In the genomic region with DNA sequence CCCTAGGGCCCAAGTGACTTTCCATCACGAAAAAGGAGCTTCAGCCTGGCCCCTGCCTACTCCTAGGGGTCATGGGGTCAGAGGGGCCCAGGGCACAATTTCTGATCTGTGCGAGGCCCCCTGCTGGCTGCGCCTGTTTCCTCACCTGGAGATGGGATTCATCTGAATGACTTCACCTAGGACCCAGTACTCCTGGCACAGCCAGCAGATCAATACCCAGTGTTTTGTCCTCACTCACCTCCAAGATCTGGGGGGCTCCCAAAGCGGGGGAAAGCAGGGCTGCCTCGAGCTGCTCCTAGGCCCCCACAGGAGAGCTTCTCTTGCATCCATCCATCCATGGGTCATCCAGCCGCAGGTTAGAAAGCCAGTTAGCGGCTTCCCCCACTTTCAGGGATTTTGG, we compare ENCODE assay signal across 1 cellular context.
TF ChIP-seq lines count a peak whose summit lies in the region.

No MANE protein-coding gene starts in this region.

TF ChIP-seq in K562, 482 proteins besides CTCF, POLR2A, EP300 and RAD21 (continued from another document):
- no peak for TF ChIP-seq CTBP1 (IDR thresholded peaks at IDR 0.05; ENCODE audit: borderline replicate concordance)
- no peak for TF ChIP-seq STAG1 (CRISPR knock-in tag; IDR thresholded peaks at IDR 0.05; ENCODE audit: borderline replicate concordance)
- TF ChIP-seq, protein P1, sequence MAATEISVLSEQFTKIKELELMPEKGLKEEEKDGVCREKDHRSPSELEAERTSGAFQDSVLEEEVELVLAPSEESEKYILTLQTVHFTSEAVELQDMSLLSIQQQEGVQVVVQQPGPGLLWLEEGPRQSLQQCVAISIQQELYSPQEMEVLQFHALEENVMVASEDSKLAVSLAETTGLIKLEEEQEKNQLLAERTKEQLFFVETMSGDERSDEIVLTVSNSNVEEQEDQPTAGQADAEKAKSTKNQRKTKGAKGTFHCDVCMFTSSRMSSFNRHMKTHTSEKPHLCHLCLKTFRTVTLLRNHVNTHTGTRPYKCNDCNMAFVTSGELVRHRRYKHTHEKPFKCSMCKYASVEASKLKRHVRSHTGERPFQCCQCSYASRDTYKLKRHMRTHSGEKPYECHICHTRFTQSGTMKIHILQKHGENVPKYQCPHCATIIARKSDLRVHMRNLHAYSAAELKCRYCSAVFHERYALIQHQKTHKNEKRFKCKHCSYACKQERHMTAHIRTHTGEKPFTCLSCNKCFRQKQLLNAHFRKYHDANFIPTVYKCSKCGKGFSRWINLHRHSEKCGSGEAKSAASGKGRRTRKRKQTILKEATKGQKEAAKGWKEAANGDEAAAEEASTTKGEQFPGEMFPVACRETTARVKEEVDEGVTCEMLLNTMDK (IDR thresholded peaks at IDR 0.05; ENCODE audit: borderline replicate concordance, insufficient read depth, low read depth, low read length, poor library complexity, severe bottlenecking): peak; percentile 53
- TF ChIP-seq ZNF830 (CRISPR knock-in tag; IDR thresholded peaks at IDR 0.05): no peak
- TF ChIP-seq, protein P2, sequence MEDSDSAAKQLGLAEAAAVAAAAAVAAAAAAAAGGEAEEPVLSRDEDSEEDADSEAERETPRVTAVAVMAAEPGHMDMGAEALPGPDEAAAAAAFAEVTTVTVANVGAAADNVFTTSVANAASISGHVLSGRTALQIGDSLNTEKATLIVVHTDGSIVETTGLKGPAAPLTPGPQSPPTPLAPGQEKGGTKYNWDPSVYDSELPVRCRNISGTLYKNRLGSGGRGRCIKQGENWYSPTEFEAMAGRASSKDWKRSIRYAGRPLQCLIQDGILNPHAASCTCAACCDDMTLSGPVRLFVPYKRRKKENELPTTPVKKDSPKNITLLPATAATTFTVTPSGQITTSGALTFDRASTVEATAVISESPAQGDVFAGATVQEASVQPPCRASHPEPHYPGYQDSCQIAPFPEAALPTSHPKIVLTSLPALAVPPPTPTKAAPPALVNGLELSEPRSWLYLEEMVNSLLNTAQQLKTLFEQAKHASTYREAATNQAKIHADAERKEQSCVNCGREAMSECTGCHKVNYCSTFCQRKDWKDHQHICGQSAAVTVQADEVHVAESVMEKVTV (CRISPR knock-in tag; IDR thresholded peaks at IDR 0.05): no peak
- no peak for TF ChIP-seq ATF7 (IDR thresholded peaks at IDR 0.05)
- TF ChIP-seq, protein P3, sequence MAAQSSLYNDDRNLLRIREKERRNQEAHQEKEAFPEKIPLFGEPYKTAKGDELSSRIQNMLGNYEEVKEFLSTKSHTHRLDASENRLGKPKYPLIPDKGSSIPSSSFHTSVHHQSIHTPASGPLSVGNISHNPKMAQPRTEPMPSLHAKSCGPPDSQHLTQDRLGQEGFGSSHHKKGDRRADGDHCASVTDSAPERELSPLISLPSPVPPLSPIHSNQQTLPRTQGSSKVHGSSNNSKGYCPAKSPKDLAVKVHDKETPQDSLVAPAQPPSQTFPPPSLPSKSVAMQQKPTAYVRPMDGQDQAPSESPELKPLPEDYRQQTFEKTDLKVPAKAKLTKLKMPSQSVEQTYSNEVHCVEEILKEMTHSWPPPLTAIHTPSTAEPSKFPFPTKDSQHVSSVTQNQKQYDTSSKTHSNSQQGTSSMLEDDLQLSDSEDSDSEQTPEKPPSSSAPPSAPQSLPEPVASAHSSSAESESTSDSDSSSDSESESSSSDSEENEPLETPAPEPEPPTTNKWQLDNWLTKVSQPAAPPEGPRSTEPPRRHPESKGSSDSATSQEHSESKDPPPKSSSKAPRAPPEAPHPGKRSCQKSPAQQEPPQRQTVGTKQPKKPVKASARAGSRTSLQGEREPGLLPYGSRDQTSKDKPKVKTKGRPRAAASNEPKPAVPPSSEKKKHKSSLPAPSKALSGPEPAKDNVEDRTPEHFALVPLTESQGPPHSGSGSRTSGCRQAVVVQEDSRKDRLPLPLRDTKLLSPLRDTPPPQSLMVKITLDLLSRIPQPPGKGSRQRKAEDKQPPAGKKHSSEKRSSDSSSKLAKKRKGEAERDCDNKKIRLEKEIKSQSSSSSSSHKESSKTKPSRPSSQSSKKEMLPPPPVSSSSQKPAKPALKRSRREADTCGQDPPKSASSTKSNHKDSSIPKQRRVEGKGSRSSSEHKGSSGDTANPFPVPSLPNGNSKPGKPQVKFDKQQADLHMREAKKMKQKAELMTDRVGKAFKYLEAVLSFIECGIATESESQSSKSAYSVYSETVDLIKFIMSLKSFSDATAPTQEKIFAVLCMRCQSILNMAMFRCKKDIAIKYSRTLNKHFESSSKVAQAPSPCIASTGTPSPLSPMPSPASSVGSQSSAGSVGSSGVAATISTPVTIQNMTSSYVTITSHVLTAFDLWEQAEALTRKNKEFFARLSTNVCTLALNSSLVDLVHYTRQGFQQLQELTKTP (IDR thresholded peaks at IDR 0.05; ENCODE audit: low read depth in 1 of 2, partially characterized antibody in 2 of 2): no peak
- no peak for TF ChIP-seq POLR3A (IDR thresholded peaks at IDR 0.05; ENCODE audit: borderline replicate concordance, extremely low read depth, insufficient read depth, insufficient read length)
- no peak for TF ChIP-seq NR2C2 (CRISPR knock-in tag; IDR thresholded peaks at IDR 0.05)
- TF ChIP-seq NR2C2 (tag; IDR thresholded peaks at IDR 0.05): peak; percentile 55
- no peak for TF ChIP-seq MAFG (tag; conservative IDR thresholded peaks at IDR 0.05)
- TF ChIP-seq ZFP36 (IDR thresholded peaks at IDR 0.05; ENCODE audit: low read depth, low read length, partially characterized antibody): no peak
- TF ChIP-seq, protein P4, sequence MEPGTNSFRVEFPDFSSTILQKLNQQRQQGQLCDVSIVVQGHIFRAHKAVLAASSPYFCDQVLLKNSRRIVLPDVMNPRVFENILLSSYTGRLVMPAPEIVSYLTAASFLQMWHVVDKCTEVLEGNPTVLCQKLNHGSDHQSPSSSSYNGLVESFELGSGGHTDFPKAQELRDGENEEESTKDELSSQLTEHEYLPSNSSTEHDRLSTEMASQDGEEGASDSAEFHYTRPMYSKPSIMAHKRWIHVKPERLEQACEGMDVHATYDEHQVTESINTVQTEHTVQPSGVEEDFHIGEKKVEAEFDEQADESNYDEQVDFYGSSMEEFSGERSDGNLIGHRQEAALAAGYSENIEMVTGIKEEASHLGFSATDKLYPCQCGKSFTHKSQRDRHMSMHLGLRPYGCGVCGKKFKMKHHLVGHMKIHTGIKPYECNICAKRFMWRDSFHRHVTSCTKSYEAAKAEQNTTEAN (CRISPR knock-in tag; IDR thresholded peaks at IDR 0.05): no peak
- TF ChIP-seq, protein P5, sequence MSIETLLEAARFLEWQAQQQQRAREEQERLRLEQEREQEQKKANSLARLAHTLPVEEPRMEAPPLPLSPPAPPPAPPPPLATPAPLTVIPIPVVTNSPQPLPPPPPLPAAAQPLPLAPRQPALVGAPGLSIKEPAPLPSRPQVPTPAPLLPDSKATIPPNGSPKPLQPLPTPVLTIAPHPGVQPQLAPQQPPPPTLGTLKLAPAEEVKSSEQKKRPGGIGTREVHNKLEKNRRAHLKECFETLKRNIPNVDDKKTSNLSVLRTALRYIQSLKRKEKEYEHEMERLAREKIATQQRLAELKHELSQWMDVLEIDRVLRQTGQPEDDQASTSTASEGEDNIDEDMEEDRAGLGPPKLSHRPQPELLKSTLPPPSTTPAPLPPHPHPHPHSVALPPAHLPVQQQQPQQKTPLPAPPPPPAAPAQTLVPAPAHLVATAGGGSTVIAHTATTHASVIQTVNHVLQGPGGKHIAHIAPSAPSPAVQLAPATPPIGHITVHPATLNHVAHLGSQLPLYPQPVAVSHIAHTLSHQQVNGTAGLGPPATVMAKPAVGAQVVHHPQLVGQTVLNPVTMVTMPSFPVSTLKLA (conservative IDR thresholded peaks at IDR 0.05): no peak
- TF ChIP-seq, protein P6, sequence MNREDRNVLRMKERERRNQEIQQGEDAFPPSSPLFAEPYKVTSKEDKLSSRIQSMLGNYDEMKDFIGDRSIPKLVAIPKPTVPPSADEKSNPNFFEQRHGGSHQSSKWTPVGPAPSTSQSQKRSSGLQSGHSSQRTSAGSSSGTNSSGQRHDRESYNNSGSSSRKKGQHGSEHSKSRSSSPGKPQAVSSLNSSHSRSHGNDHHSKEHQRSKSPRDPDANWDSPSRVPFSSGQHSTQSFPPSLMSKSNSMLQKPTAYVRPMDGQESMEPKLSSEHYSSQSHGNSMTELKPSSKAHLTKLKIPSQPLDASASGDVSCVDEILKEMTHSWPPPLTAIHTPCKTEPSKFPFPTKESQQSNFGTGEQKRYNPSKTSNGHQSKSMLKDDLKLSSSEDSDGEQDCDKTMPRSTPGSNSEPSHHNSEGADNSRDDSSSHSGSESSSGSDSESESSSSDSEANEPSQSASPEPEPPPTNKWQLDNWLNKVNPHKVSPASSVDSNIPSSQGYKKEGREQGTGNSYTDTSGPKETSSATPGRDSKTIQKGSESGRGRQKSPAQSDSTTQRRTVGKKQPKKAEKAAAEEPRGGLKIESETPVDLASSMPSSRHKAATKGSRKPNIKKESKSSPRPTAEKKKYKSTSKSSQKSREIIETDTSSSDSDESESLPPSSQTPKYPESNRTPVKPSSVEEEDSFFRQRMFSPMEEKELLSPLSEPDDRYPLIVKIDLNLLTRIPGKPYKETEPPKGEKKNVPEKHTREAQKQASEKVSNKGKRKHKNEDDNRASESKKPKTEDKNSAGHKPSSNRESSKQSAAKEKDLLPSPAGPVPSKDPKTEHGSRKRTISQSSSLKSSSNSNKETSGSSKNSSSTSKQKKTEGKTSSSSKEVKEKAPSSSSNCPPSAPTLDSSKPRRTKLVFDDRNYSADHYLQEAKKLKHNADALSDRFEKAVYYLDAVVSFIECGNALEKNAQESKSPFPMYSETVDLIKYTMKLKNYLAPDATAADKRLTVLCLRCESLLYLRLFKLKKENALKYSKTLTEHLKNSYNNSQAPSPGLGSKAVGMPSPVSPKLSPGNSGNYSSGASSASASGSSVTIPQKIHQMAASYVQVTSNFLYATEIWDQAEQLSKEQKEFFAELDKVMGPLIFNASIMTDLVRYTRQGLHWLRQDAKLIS (CRISPR knock-in tag; IDR thresholded peaks at IDR 0.05): no peak
- TF ChIP-seq TFAM (CRISPR knock-in tag; conservative IDR thresholded peaks at IDR 0.05): no peak
- TF ChIP-seq ADNP (tag; IDR thresholded peaks at IDR 0.05): no peak
- no peak for TF ChIP-seq PCBP2 (IDR thresholded peaks at IDR 0.05; ENCODE audit: low read depth, low read length, poor library complexity, severe bottlenecking)
- no peak for TF ChIP-seq ZNF174 (CRISPR knock-in tag; IDR thresholded peaks at IDR 0.05)
- TF ChIP-seq HNRNPH1 (optimal IDR thresholded peaks at IDR 0.05; ENCODE audit: low read depth, low read length): no peak
- no peak for TF ChIP-seq ZNF212 (CRISPR knock-in tag; IDR thresholded peaks at IDR 0.05)
- TF ChIP-seq ZNF436 (CRISPR knock-in tag; IDR thresholded peaks at IDR 0.05): no peak
- TF ChIP-seq POLR3G (IDR thresholded peaks at IDR 0.05; ENCODE audit: extremely low read depth, insufficient read length, insufficient replicate concordance): no peak
- TF ChIP-seq CBX8 (IDR thresholded peaks at IDR 0.05; ENCODE audit: borderline replicate concordance, extremely low read depth, low read depth, low read length, poor library complexity, severe bottlenecking): no peak
- TF ChIP-seq DMBX1 (CRISPR knock-in tag; IDR thresholded peaks at IDR 0.05; ENCODE audit: borderline replicate concordance): no peak
- no peak for TF ChIP-seq CREM (IDR thresholded peaks at IDR 0.05; ENCODE audit: low read depth)
TF ChIP-seq in K562: peak in this region for 4.
